ENCODE assay signal across 13 cellular contexts in genomic region chr4:38694330-38694729, GRCh38.
"Had no signal": no experiment of that assay in that cellular context is flagged by ENCODE, and none has a peak within 500 bp of the region (broad histone marks: within the 10 kb centered on the region; RNA-seq: fewer than 3 reads in every experiment).

No MANE protein-coding gene starts in this region.

- H3K27me3 Mint-ChIP-seq: activated CD4-positive, alpha-beta memory T cell treated with anti-CD3 and anti-CD28 coated beads for 36 hours; activated CD4-positive, alpha-beta T cell treated with anti-CD3 and anti-CD28 coated beads for 36 hours; activated naive CD8-positive, alpha-beta T cell treated with anti-CD3 and anti-CD28 coated beads, Interleukin-2, amount 10 ng/mL, durations not matched to agents 7 days and 5 days had no signal

- ATAC-seq: pancreas had no signal

- DNase-seq: activated CD4-positive, alpha-beta memory T cell treated with anti-CD3 and anti-CD28 coated beads for 36 hours; activated CD4-positive, alpha-beta T cell treated with anti-CD3 and anti-CD28 coated beads for 36 hours; activated effector memory CD4-positive, alpha-beta T cell treated with anti-CD3 and anti-CD28 coated beads, Interleukin-2, amount 50 U/mL, for 16 hours; activated naive CD8-positive, alpha-beta T cell treated with anti-CD3 and anti-CD28 coated beads, Interleukin-2, amount 10 ng/mL, durations not matched to agents 7 days and 5 days; activated T-cell treated with anti-CD3 and anti-CD28 coated beads, Interleukin-2, amount 50 U/mL, for 4 hours; cerebellar nuclear complex; dermis blood vessel endothelial cell; head of caudate nucleus; pancreas; stimulated activated CD4-positive, alpha-beta T cell treated with anti-CD3 and anti-CD28 coated beads, Interleukin-1b, Interleukin-23, amount 100 ng/mL, for 48 hours; substantia nigra; T1000; WERI-Rb-1 had no signal

- H3K27ac Mint-ChIP-seq: activated CD4-positive, alpha-beta memory T cell treated with anti-CD3 and anti-CD28 coated beads for 36 hours; activated CD4-positive, alpha-beta T cell treated with anti-CD3 and anti-CD28 coated beads for 36 hours; activated naive CD8-positive, alpha-beta T cell treated with anti-CD3 and anti-CD28 coated beads, Interleukin-2, amount 10 ng/mL, durations not matched to agents 7 days and 5 days had no signal

- H3K4me1 Mint-ChIP-seq: activated naive CD8-positive, alpha-beta T cell treated with anti-CD3 and anti-CD28 coated beads, Interleukin-2, amount 10 ng/mL, durations not matched to agents 7 days and 5 days had no signal

- H3K9me3 Mint-ChIP-seq: activated CD4-positive, alpha-beta memory T cell treated with anti-CD3 and anti-CD28 coated beads for 36 hours; activated naive CD8-positive, alpha-beta T cell treated with anti-CD3 and anti-CD28 coated beads, Interleukin-2, amount 10 ng/mL, durations not matched to agents 7 days and 5 days; activated T-cell treated with anti-CD3 and anti-CD28 coated beads, Interleukin-2, amount 50 U/mL, for 4 hours had no signal

- H3K4me3 Mint-ChIP-seq: activated CD4-positive, alpha-beta memory T cell treated with anti-CD3 and anti-CD28 coated beads for 36 hours; activated CD4-positive, alpha-beta T cell treated with anti-CD3 and anti-CD28 coated beads for 36 hours; activated naive CD8-positive, alpha-beta T cell treated with anti-CD3 and anti-CD28 coated beads, Interleukin-2, amount 10 ng/mL, durations not matched to agents 7 days and 5 days; activated T-cell treated with anti-CD3 and anti-CD28 coated beads, Interleukin-2, amount 50 U/mL, for 4 hours had no signal
